In the genomic region with DNA sequence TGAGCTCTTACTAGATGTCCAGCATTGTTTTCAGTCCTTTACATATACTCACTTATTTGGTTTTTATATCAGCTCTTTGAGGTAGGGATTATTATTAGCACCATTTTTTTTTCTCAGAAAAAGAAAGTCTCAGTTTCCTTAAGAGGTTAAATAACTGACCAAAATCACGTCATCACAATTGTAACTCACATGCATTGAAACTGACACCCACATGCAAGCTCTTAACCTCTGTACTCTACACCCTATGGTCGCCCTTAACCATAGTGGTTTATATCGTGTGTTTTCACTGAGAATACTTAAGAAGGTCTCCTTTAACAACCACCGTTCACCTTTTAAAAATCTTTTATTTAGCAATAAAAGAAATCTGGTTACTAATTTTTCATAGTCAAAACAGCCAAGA, we compare ENCODE assay signal across 21 cellular contexts.
DNase-seq lines count a peak whose midpoint lies in the region; ATAC-seq, FAIRE-seq and TF ChIP-seq lines count a peak whose summit lies in the region.
"Had no signal": no experiment of that assay in that cellular context is flagged by ENCODE, and none has a peak within 500 bp of the region (broad histone marks: within the 10 kb centered on the region; RNA-seq: fewer than 3 reads in every experiment).

No MANE protein-coding gene starts in this region.

- POLR2A ChIA-PET in A673 (lab: Charles Lee; ENCODE audit: low non-redundant PET): no interaction called here

- no TSS peak for BruUV-seq in A673 (replicated peaks; lab: Mats Ljungman, UMichigan)

- H3K9me3 ChIP-seq in A673 (ENCODE audit: low read depth, low read length, poor library complexity, severe bottlenecking): no peaks in the 10 kb centered on the region
- H3K9me3 ChIP-seq: lower lobe of right lung, uterus had no signal

- FAIRE-seq in HTR-8/SVneo (lab: Jason Lieb, UNC): no peak
- FAIRE-seq: astrocyte, kidney, RCC 7860 had no signal

- no peaks in the 10 kb centered on the region for H3K4me1 ChIP-seq in A673 (ENCODE audit: insufficient read depth, low read length, poor library complexity, severe bottlenecking)
- H3K4me1 ChIP-seq: uterus had no signal

- no peak for DNase-seq in HTR-8/SVneo (ENCODE audit: insufficient read length, low spot score)
- DNase-seq in A673 (ENCODE audit: low spot score): no peak
- DNase-seq in HT-29 (ENCODE audit: low spot score): no peak
- DNase-seq: activated CD4-positive, alpha-beta T cell treated with anti-CD3 and anti-CD28 coated beads for 48 hours; C1 segment of cervical spinal cord; central memory CD4-positive, alpha-beta T cell; dermis blood vessel endothelial cell; IMR-90; kidney; lower lobe of right lung; NCI-H1417; NCI-H2081 treated with DMSO at 0.1 percent for 48 hours; NCI-H510A treated with DMSO at 0.1 percent for 48 hours; uterus had no signal

- no peaks in the 10 kb centered on the region for H3K27me3 ChIP-seq in A673 (replicated peaks; ENCODE audit: insufficient read depth, low read depth, low read length, poor library complexity)
- H3K27me3 ChIP-seq: uterus had no signal

- TF ChIP-seq CTCF in A673 (conservative IDR thresholded peaks at IDR 0.05; ENCODE audit: low read depth, low read length): no peak

- H3K27ac ChIP-seq in A673 (ENCODE audit: low read depth, low read length, poor library complexity, severe bottlenecking): no peak overlapping the region
- H3K27ac ChIP-seq: lower lobe of right lung, uterus had no signal

- no peaks in the 10 kb centered on the region for H3K36me3 ChIP-seq in A673 (ENCODE audit: insufficient read depth, low read length, poor library complexity, severe bottlenecking)
- H3K36me3 ChIP-seq: lower lobe of right lung, uterus had no signal

- no peak overlapping the region for H3K4me3 ChIP-seq in A673 (ENCODE audit: low read depth, low read length, poor library complexity, severe bottlenecking)
- H3K4me3 ChIP-seq: lower lobe of right lung, uterus had no signal

- CTCF ChIA-PET in A673 (lab: Charles Lee): no interaction called here

- ATAC-seq in GM18498 (IDR thresholded peaks at IDR 0.05; ENCODE audit: unreplicated experiment) (peak; percentile 58), GM19351 (IDR thresholded peaks at IDR 0.05; ENCODE audit: unreplicated experiment) (peak; percentile 82), GM21717 (IDR thresholded peaks at IDR 0.05; ENCODE audit: unreplicated experiment) (peak; percentile 61), HG03442 (IDR thresholded peaks at IDR 0.05; ENCODE audit: unreplicated experiment) (peak; percentile 98), HG03039 (IDR thresholded peaks at IDR 0.05; ENCODE audit: unreplicated experiment) (no peak)
- ATAC-seq: lower lobe of right lung had no signal

- intact Hi-C loops in A673 (cut with micrococcal nuclease; ENCODE audit: unreplicated experiment): no loop called here
